In genomic region chr12:123026094-123026853, GRCh38 we compare ENCODE assay signal across 18 cellular contexts.
"Had no signal": no experiment of that assay in that cellular context is flagged by ENCODE, and none has a peak within 500 bp of the region (broad histone marks: within the 10 kb centered on the region; RNA-seq: fewer than 3 reads in every experiment).

No MANE protein-coding gene starts in this region.

- H3K36me3 ChIP-seq: brain microvascular endothelial cell had no signal

- H3K27ac ChIP-seq: brain microvascular endothelial cell, epithelial cell of prostate, right lobe of liver, upper lobe of left lung had no signal

- H3K4me1 ChIP-seq: right lobe of liver, upper lobe of left lung had no signal

- H3K4me3 ChIP-seq: lung, right lobe of liver, smooth muscle cell, upper lobe of left lung had no signal

- H3K4me3 Mint-ChIP-seq: dendritic cell treated with granulocyte-macrophage colony-stimulating factor and Interleukin-4, amounts not matched to agents 40 ng/mL and 50 ng/mL, for 4 days; effector memory CD8-positive, alpha-beta T cell; stimulated activated naive CD8-positive, alpha-beta T cell treated with anti-CD3 and anti-CD28 coated beads, Interleukin-15, amount 100 ng/mL, for 72 hours; T-helper 2 cell treated with Interferon-gamma antibody and Interleukin-4, amounts not matched to agents 5 μg/mL and 100 μg/mL, for 36 hours had no signal

- DNase-seq: activated CD4-positive, alpha-beta T cell treated with anti-CD3 and anti-CD28 coated beads, Interleukin-2, amount 50 U/mL, for 4 hours; amygdala; brain microvascular endothelial cell; cerebellar nuclear complex; effector memory CD8-positive, alpha-beta T cell; head of caudate nucleus; midbrain; right lobe of liver; stimulated activated naive CD8-positive, alpha-beta T cell treated with anti-CD3 and anti-CD28 coated beads, Interleukin-15, amount 100 ng/mL, for 72 hours; upper lobe of left lung had no signal

- H3K27ac Mint-ChIP-seq: activated T-helper 2 cell treated with anti-CD3 and anti-CD28 coated beads, Interferon-gamma antibody, Interleukin-2, Interleukin-4, amounts not matched to agents 10 μg/mL and 5 μg/mL and 100 μg/mL, durations not matched to agents 14 hours and 24 hours and 36 hours; dendritic cell treated with granulocyte-macrophage colony-stimulating factor and Interleukin-4, amounts not matched to agents 40 ng/mL and 50 ng/mL, for 4 days; T-helper 2 cell treated with Interferon-gamma antibody and Interleukin-4, amounts not matched to agents 5 μg/mL and 100 μg/mL, for 36 hours had no signal

- H3K27me3 Mint-ChIP-seq: dendritic cell treated with granulocyte-macrophage colony-stimulating factor and Interleukin-4, amounts not matched to agents 40 ng/mL and 50 ng/mL, for 4 days; effector memory CD8-positive, alpha-beta T cell; stimulated activated naive CD8-positive, alpha-beta T cell treated with anti-CD3 and anti-CD28 coated beads, Interleukin-15, amount 100 ng/mL, for 72 hours had no signal

- H3K4me2 ChIP-seq: smooth muscle cell had no signal

- H3K9me3 ChIP-seq: right lobe of liver, upper lobe of left lung had no signal

- H3K36me3 Mint-ChIP-seq: activated naive CD4-positive, alpha-beta T cell treated with anti-CD3 and anti-CD28 coated beads, Interleukin-2, amount 50 U/mL, for 72 hours had no signal

- H3K9me3 Mint-ChIP-seq: activated naive CD4-positive, alpha-beta T cell treated with anti-CD3 and anti-CD28 coated beads, Interleukin-2, amount 50 U/mL, for 72 hours; activated T-helper 2 cell treated with anti-CD3 and anti-CD28 coated beads, Interferon-gamma antibody, Interleukin-2, Interleukin-4, amounts not matched to agents 10 μg/mL and 5 μg/mL and 100 μg/mL, durations not matched to agents 14 hours and 24 hours and 36 hours; dendritic cell treated with granulocyte-macrophage colony-stimulating factor and Interleukin-4, amounts not matched to agents 40 ng/mL and 50 ng/mL, for 4 days; effector memory CD8-positive, alpha-beta T cell; stimulated activated naive CD8-positive, alpha-beta T cell treated with anti-CD3 and anti-CD28 coated beads, Interleukin-15, amount 100 ng/mL, for 72 hours; T-helper 2 cell treated with Interferon-gamma antibody and Interleukin-4, amounts not matched to agents 5 μg/mL and 100 μg/mL, for 36 hours had no signal

- H3K27me3 ChIP-seq: brain microvascular endothelial cell, right lobe of liver, upper lobe of left lung had no signal

- FAIRE-seq: frontal cortex had no signal
